In genomic region chr17:6981426-6981825, GRCh38 we compare ENCODE assay signal across 18 cellular contexts. TPM values are rescaled to one million over a fixed set of nuclear protein-coding genes. Genes with fewer than 3 reads are reported as not detected.
"Had no signal": no experiment of that assay in that cellular context is flagged by ENCODE, and none has a peak within 500 bp of the region (broad histone marks: within the 10 kb centered on the region; RNA-seq: fewer than 3 reads in every experiment).

No MANE protein-coding gene starts in this region.

- H3K9me3 ChIP-seq: ascending aorta, mucosa of descending colon, thyroid gland, vagina had no signal

- H3K27ac ChIP-seq: ascending aorta, stomach, thyroid gland, vagina had no signal

- H3K4me1 ChIP-seq: ascending aorta, stomach, thyroid gland, vagina had no signal

- ATAC-seq: esophagus mucosa, left colon, mucosa of descending colon, natural killer cell, right cardiac atrium had no signal

- H3K36me3 ChIP-seq: ascending aorta, stomach, thyroid gland, vagina had no signal

- H3K4me3 ChIP-seq: ascending aorta, mucosa of descending colon, stomach, thyroid gland, vagina had no signal

- H3K27me3 ChIP-seq: ascending aorta, stomach, thyroid gland, vagina had no signal

- DNase-seq: activated CD4-positive, alpha-beta T cell treated with anti-CD3 and anti-CD28 coated beads for 4 hours; activated effector memory CD4-positive, alpha-beta T cell treated with anti-CD3 and anti-CD28 coated beads, Interleukin-2, amount 50 U/mL, for 16 hours; activated naive CD8-positive, alpha-beta T cell treated with anti-CD3 and anti-CD28 coated beads for 36 hours; activated T-cell treated with anti-CD3 and anti-CD28 coated beads, Interleukin-2, amount 50 U/mL, for 1 hour; glutamatergic neuron; left colon; mucosa of descending colon; natural killer cell; right cardiac atrium; small intestine; stomach; thyroid gland had no signal

RNA-seq across cellular contexts. Expression of gene ALOX12, which starts 14.4 kb away (rescaled TPM):
- total RNA-seq: activated naive CD8-positive, alpha-beta T cell treated with anti-CD3 and anti-CD28 coated beads for 36 hours; ascending aorta; fibroblast of villous mesenchyme; left colon; T-helper 2 cell treated with Interferon-gamma antibody and Interleukin-4, amounts not matched to agents 100 ng/mL and 5 ng/mL, for 36 hours; thyroid gland had no signal

RNA-seq across cellular contexts. Expression of gene BCL6B, which starts 41.4 kb away (rescaled TPM):
- total RNA-seq: bronchial epithelial cell, fibroblast of villous mesenchyme had no signal
